1 cellular context compared by ENCODE assay signal in the genomic region with DNA sequence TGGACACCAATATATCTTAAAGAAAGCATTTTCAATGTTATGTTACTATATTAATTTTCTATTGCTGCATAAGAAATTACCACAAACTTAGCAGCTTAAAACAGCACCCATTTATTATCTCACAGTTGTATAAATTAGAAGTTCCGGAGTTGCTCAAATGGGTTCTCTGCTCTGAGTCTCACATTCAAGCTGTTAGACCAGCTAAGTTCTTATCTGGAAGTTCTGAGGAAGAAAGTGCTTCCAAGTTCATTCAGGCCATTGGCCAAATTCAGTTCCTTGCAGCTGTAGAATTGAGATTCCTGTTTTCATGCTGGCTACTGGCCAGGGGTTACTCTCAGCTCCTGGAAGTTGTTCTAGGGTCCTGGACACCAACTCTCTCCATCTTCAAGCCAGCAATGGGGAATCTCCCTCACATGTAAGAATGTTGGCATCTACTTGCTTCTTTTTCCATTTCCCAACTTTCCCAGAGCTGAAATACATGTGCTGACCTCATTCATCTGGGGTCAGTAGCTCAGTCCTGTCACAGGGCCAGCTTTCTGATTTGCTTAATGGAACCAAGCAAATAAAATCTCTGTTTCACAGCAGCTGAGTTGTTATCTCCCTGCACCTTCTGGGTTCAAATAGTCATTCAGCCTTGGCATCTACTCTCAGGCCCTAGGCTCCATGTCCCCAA.
A peak's percentile ranks its signal among the peaks of the same experiment; 100 is the strongest.
TF ChIP-seq lines count a peak whose summit lies in the region.

No MANE protein-coding gene starts in this region.

TF ChIP-seq in K562, 482 proteins besides CTCF, POLR2A, EP300 and RAD21 (continued from another document and continues in another):
- TF ChIP-seq, protein P1, sequence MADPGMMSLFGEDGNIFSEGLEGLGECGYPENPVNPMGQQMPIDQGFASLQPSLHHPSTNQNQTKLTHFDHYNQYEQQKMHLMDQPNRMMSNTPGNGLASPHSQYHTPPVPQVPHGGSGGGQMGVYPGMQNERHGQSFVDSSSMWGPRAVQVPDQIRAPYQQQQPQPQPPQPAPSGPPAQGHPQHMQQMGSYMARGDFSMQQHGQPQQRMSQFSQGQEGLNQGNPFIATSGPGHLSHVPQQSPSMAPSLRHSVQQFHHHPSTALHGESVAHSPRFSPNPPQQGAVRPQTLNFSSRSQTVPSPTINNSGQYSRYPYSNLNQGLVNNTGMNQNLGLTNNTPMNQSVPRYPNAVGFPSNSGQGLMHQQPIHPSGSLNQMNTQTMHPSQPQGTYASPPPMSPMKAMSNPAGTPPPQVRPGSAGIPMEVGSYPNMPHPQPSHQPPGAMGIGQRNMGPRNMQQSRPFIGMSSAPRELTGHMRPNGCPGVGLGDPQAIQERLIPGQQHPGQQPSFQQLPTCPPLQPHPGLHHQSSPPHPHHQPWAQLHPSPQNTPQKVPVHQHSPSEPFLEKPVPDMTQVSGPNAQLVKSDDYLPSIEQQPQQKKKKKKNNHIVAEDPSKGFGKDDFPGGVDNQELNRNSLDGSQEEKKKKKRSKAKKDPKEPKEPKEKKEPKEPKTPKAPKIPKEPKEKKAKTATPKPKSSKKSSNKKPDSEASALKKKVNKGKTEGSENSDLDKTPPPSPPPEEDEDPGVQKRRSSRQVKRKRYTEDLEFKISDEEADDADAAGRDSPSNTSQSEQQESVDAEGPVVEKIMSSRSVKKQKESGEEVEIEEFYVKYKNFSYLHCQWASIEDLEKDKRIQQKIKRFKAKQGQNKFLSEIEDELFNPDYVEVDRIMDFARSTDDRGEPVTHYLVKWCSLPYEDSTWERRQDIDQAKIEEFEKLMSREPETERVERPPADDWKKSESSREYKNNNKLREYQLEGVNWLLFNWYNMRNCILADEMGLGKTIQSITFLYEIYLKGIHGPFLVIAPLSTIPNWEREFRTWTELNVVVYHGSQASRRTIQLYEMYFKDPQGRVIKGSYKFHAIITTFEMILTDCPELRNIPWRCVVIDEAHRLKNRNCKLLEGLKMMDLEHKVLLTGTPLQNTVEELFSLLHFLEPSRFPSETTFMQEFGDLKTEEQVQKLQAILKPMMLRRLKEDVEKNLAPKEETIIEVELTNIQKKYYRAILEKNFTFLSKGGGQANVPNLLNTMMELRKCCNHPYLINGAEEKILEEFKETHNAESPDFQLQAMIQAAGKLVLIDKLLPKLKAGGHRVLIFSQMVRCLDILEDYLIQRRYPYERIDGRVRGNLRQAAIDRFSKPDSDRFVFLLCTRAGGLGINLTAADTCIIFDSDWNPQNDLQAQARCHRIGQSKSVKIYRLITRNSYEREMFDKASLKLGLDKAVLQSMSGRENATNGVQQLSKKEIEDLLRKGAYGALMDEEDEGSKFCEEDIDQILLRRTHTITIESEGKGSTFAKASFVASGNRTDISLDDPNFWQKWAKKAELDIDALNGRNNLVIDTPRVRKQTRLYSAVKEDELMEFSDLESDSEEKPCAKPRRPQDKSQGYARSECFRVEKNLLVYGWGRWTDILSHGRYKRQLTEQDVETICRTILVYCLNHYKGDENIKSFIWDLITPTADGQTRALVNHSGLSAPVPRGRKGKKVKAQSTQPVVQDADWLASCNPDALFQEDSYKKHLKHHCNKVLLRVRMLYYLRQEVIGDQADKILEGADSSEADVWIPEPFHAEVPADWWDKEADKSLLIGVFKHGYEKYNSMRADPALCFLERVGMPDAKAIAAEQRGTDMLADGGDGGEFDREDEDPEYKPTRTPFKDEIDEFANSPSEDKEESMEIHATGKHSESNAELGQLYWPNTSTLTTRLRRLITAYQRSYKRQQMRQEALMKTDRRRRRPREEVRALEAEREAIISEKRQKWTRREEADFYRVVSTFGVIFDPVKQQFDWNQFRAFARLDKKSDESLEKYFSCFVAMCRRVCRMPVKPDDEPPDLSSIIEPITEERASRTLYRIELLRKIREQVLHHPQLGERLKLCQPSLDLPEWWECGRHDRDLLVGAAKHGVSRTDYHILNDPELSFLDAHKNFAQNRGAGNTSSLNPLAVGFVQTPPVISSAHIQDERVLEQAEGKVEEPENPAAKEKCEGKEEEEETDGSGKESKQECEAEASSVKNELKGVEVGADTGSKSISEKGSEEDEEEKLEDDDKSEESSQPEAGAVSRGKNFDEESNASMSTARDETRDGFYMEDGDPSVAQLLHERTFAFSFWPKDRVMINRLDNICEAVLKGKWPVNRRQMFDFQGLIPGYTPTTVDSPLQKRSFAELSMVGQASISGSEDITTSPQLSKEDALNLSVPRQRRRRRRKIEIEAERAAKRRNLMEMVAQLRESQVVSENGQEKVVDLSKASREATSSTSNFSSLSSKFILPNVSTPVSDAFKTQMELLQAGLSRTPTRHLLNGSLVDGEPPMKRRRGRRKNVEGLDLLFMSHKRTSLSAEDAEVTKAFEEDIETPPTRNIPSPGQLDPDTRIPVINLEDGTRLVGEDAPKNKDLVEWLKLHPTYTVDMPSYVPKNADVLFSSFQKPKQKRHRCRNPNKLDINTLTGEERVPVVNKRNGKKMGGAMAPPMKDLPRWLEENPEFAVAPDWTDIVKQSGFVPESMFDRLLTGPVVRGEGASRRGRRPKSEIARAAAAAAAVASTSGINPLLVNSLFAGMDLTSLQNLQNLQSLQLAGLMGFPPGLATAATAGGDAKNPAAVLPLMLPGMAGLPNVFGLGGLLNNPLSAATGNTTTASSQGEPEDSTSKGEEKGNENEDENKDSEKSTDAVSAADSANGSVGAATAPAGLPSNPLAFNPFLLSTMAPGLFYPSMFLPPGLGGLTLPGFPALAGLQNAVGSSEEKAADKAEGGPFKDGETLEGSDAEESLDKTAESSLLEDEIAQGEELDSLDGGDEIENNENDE (IDR thresholded peaks at IDR 0.05; ENCODE audit: low read depth, low read length), result no peak
- peak; percentile 23; the same call in 1 of the 2 replicates for TF ChIP-seq CTBP1 (IDR thresholded peaks at IDR 0.05; ENCODE audit: borderline replicate concordance)
- TF ChIP-seq, protein P2, sequence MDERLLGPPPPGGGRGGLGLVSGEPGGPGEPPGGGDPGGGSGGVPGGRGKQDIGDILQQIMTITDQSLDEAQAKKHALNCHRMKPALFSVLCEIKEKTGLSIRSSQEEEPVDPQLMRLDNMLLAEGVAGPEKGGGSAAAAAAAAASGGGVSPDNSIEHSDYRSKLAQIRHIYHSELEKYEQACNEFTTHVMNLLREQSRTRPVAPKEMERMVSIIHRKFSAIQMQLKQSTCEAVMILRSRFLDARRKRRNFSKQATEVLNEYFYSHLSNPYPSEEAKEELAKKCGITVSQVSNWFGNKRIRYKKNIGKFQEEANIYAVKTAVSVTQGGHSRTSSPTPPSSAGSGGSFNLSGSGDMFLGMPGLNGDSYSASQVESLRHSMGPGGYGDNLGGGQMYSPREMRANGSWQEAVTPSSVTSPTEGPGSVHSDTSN (CRISPR knock-in tag; IDR thresholded peaks at IDR 0.05; ENCODE audit: low read depth), result no peak
- TF ChIP-seq, protein P2 (tag; conservative IDR thresholded peaks at IDR 0.05; ENCODE audit: low read depth), result peak; percentile 61
- TF ChIP-seq SMARCE1 (IDR thresholded peaks at IDR 0.05), result peak; percentile 86
- TF ChIP-seq, protein P3, sequence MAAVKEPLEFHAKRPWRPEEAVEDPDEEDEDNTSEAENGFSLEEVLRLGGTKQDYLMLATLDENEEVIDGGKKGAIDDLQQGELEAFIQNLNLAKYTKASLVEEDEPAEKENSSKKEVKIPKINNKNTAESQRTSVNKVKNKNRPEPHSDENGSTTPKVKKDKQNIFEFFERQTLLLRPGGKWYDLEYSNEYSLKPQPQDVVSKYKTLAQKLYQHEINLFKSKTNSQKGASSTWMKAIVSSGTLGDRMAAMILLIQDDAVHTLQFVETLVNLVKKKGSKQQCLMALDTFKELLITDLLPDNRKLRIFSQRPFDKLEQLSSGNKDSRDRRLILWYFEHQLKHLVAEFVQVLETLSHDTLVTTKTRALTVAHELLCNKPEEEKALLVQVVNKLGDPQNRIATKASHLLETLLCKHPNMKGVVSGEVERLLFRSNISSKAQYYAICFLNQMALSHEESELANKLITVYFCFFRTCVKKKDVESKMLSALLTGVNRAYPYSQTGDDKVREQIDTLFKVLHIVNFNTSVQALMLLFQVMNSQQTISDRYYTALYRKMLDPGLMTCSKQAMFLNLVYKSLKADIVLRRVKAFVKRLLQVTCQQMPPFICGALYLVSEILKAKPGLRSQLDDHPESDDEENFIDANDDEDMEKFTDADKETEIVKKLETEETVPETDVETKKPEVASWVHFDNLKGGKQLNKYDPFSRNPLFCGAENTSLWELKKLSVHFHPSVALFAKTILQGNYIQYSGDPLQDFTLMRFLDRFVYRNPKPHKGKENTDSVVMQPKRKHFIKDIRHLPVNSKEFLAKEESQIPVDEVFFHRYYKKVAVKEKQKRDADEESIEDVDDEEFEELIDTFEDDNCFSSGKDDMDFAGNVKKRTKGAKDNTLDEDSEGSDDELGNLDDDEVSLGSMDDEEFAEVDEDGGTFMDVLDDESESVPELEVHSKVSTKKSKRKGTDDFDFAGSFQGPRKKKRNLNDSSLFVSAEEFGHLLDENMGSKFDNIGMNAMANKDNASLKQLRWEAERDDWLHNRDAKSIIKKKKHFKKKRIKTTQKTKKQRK (IDR thresholded peaks at IDR 0.05; ENCODE audit: borderline replicate concordance, low read depth, low read length), result no peak
- TF ChIP-seq TAL1 (IDR thresholded peaks at IDR 0.05), result peak; percentile 87
- TF ChIP-seq SOX6 (IDR thresholded peaks at IDR 0.05), result peak; percentile 54; the same call in 1 of the 2 replicates
- no peak for TF ChIP-seq SMAD3 (CRISPR knock-in tag; conservative IDR thresholded peaks at IDR 0.05)
- TF ChIP-seq ZNF311 (CRISPR knock-in tag; IDR thresholded peaks at IDR 0.05), result no peak
- peak; percentile 99 for TF ChIP-seq KDM1A (IDR thresholded peaks at IDR 0.05)
- TF ChIP-seq, protein P4, sequence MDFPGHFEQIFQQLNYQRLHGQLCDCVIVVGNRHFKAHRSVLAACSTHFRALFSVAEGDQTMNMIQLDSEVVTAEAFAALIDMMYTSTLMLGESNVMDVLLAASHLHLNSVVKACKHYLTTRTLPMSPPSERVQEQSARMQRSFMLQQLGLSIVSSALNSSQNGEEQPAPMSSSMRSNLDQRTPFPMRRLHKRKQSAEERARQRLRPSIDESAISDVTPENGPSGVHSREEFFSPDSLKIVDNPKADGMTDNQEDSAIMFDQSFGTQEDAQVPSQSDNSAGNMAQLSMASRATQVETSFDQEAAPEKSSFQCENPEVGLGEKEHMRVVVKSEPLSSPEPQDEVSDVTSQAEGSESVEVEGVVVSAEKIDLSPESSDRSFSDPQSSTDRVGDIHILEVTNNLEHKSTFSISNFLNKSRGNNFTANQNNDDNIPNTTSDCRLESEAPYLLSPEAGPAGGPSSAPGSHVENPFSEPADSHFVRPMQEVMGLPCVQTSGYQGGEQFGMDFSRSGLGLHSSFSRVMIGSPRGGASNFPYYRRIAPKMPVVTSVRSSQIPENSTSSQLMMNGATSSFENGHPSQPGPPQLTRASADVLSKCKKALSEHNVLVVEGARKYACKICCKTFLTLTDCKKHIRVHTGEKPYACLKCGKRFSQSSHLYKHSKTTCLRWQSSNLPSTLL (IDR thresholded peaks at IDR 0.05), result no peak
- TF ChIP-seq ZNF146 (CRISPR knock-in tag; IDR thresholded peaks at IDR 0.05; ENCODE audit: unreplicated experiment), result no peak
- TF ChIP-seq MTA2 (IDR thresholded peaks at IDR 0.05; ENCODE audit: low read depth), result peak; percentile 76
- TF ChIP-seq, protein P5, sequence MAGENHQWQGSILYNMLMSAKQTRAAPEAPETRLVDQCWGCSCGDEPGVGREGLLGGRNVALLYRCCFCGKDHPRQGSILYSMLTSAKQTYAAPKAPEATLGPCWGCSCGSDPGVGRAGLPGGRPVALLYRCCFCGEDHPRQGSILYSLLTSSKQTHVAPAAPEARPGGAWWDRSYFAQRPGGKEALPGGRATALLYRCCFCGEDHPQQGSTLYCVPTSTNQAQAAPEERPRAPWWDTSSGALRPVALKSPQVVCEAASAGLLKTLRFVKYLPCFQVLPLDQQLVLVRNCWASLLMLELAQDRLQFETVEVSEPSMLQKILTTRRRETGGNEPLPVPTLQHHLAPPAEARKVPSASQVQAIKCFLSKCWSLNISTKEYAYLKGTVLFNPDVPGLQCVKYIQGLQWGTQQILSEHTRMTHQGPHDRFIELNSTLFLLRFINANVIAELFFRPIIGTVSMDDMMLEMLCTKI (IDR thresholded peaks at IDR 0.05; ENCODE audit: partially characterized antibody), result no peak
- TF ChIP-seq, protein P6, sequence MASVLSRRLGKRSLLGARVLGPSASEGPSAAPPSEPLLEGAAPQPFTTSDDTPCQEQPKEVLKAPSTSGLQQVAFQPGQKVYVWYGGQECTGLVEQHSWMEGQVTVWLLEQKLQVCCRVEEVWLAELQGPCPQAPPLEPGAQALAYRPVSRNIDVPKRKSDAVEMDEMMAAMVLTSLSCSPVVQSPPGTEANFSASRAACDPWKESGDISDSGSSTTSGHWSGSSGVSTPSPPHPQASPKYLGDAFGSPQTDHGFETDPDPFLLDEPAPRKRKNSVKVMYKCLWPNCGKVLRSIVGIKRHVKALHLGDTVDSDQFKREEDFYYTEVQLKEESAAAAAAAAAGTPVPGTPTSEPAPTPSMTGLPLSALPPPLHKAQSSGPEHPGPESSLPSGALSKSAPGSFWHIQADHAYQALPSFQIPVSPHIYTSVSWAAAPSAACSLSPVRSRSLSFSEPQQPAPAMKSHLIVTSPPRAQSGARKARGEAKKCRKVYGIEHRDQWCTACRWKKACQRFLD (CRISPR knock-in tag; IDR thresholded peaks at IDR 0.05), result peak; percentile 71; the same call in 1 of the 2 replicates
- no peak for TF ChIP-seq CHD1 (IDR thresholded peaks at IDR 0.05; ENCODE audit: low read length)
- TF ChIP-seq, protein P7, sequence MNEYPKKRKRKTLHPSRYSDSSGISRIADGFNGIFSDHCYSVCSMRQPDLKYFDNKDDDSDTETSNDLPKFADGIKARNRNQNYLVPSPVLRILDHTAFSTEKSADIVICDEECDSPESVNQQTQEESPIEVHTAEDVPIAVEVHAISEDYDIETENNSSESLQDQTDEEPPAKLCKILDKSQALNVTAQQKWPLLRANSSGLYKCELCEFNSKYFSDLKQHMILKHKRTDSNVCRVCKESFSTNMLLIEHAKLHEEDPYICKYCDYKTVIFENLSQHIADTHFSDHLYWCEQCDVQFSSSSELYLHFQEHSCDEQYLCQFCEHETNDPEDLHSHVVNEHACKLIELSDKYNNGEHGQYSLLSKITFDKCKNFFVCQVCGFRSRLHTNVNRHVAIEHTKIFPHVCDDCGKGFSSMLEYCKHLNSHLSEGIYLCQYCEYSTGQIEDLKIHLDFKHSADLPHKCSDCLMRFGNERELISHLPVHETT (CRISPR knock-in tag; conservative IDR thresholded peaks at IDR 0.05 in 1 of 2, IDR thresholded peaks at IDR 0.05 in 1 of 2), result 0 out of 4 replicates have a peak, but pooled peaks of 1 of the 2 experiments have one; percentile 27
- TF ChIP-seq NR2C2 (CRISPR knock-in tag; IDR thresholded peaks at IDR 0.05), result no peak
- peak; percentile 86 for TF ChIP-seq NR2C2 (tag; IDR thresholded peaks at IDR 0.05)
